In genomic region chr2:29139152-29139551, GRCh38 we compare ENCODE assay signal across 26 cellular contexts. TPM values are rescaled to one million over a fixed set of nuclear protein-coding genes. Genes with fewer than 3 reads are reported as not detected.
DNase-seq lines count a peak whose midpoint lies in the region; ATAC-seq, FAIRE-seq and TF ChIP-seq lines count a peak whose summit lies in the region.
"Had no signal": no experiment of that assay in that cellular context is flagged by ENCODE, and none has a peak within 500 bp of the region (broad histone marks: within the 10 kb centered on the region; RNA-seq: fewer than 3 reads in every experiment).

No MANE protein-coding gene starts in this region.

- no peak overlapping the region for H3K4me3 Mint-ChIP-seq in activated T-helper 17 cell treated with anti-CD3 and anti-CD28 coated beads, Interleukin-2, amount 50 U/mL, for 72 hours
- H3K4me3 Mint-ChIP-seq: H9; stimulated activated naive CD8-positive, alpha-beta T cell treated with anti-CD3 and anti-CD28 coated beads, Interleukin-15, amount 100 ng/mL, for 72 hours had no signal

- no peak for TF ChIP-seq POLR2A in H54 (IDR thresholded peaks at IDR 0.05; ENCODE audit: low read depth, low read length)

- peak overlapping the region; percentile 44 for H3K27ac Mint-ChIP-seq in activated T-helper 17 cell treated with anti-CD3 and anti-CD28 coated beads, Interleukin-2, amount 50 U/mL, for 72 hours
- H3K27ac Mint-ChIP-seq: H9 had no signal

- peak; percentile 36 for FAIRE-seq in H54 (lab: Jason Lieb, UNC)
- FAIRE-seq: GM12878, RCC 7860, urothelium cell line had no signal

- peaks cover 40% of the 10 kb centered on the region for H3K79me2 ChIP-seq in ACC112 (ENCODE audit: control insufficient read depth, insufficient read depth, low read length, unreplicated experiment)

- H3K4me3 ChIP-seq in ACC112 (ENCODE audit: low read depth, low read length), result peak overlapping the region; percentile 64
- H3K4me3 ChIP-seq: A549, body of pancreas, GM12878, left lung had no signal

- ATAC-seq in activated T-helper 17 cell treated with anti-CD3 and anti-CD28 coated beads, Interleukin-2, amount 50 U/mL, for 72 hours (replicated peaks), result no peak
- ATAC-seq in GM21723 (IDR thresholded peaks at IDR 0.05; ENCODE audit: unreplicated experiment), result no peak
- no peak for ATAC-seq in HG03460 (IDR thresholded peaks at IDR 0.05; ENCODE audit: unreplicated experiment)
- ATAC-seq: A549; body of pancreas; GM12878; left lung; stimulated activated naive CD8-positive, alpha-beta T cell treated with anti-CD3 and anti-CD28 coated beads, Interleukin-15, amount 100 ng/mL, for 72 hours had no signal

- peaks cover 87% of the 10 kb centered on the region for H3K36me3 Mint-ChIP-seq in activated T-helper 17 cell treated with anti-CD3 and anti-CD28 coated beads, Interleukin-2, amount 50 U/mL, for 72 hours (ENCODE audit: low read depth)

- no peaks in the 10 kb centered on the region for H3K27me3 Mint-ChIP-seq in activated T-helper 17 cell treated with anti-CD3 and anti-CD28 coated beads, Interleukin-2, amount 50 U/mL, for 72 hours
- H3K27me3 Mint-ChIP-seq: CD4-positive, alpha-beta memory T cell; stimulated activated naive CD8-positive, alpha-beta T cell treated with anti-CD3 and anti-CD28 coated beads, Interleukin-15, amount 100 ng/mL, for 72 hours had no signal

- DNase-seq in H54 (ENCODE audit: insufficient read length, low spot score), result no peak
- peak; percentile 34 for DNase-seq in fibroblast of peridontal ligament (ENCODE audit: extremely low read depth)
- DNase-seq in activated CD4-positive, CD25-positive, alpha-beta regulatory T cell (lab: John Stamatoyannopoulos, UW), result no peak
- DNase-seq in NCI-H1694 treated with DMSO at 0.1 percent for 48 hours (lab: John Stamatoyannopoulos, UW), result no peak
- DNase-seq: activated CD4-positive, alpha-beta T cell treated with anti-CD3 and anti-CD28 coated beads for 48 hours; activated T-cell treated with anti-CD3 and anti-CD28 coated beads, Interleukin-2, amount 50 U/mL, for 48 hours; body of pancreas; CD4-positive, alpha-beta memory T cell; H9; islet precursor cell; left lung; MV-4-11; NCI-H1436; NCI-H226; NCI-H69; stimulated activated CD4-positive, alpha-beta T cell treated with anti-CD3 and anti-CD28 coated beads, Interleukin-1b, Interleukin-23, amount 100 ng/mL, for 48 hours; stimulated activated naive CD8-positive, alpha-beta T cell treated with anti-CD3 and anti-CD28 coated beads, Interleukin-15, amount 100 ng/mL, for 72 hours had no signal

- peaks cover 8% of the 10 kb centered on the region for H3K4me1 ChIP-seq in ACC112 (ENCODE audit: control insufficient read depth, insufficient read depth, low read length, unreplicated experiment)
- H3K4me1 ChIP-seq: body of pancreas, left lung had no signal

- no peaks in the 10 kb centered on the region for H3K27me3 ChIP-seq in ACC112 (ENCODE audit: insufficient read depth, low read length)
- H3K27me3 ChIP-seq: body of pancreas, left lung had no signal

- H3K27ac ChIP-seq in ACC112 (ENCODE audit: low read depth, low read length), result peak overlapping the region; percentile 84
- H3K27ac ChIP-seq: A549, body of pancreas, left lung, VCaP had no signal

- H2AFZ ChIP-seq in ACC112 (ENCODE audit: low read length, unreplicated experiment), result peak overlapping the region; percentile 46

- peaks cover 70% of the 10 kb centered on the region for H3K36me3 ChIP-seq in ACC112 (ENCODE audit: insufficient read depth, low read length)

- H3K9me3 Mint-ChIP-seq in activated T-helper 17 cell treated with anti-CD3 and anti-CD28 coated beads, Interleukin-2, amount 50 U/mL, for 72 hours, result no peaks in the 10 kb centered on the region

- peaks cover 19% of the 10 kb centered on the region for H3K4me1 Mint-ChIP-seq in activated T-helper 17 cell treated with anti-CD3 and anti-CD28 coated beads, Interleukin-2, amount 50 U/mL, for 72 hours
- H3K4me1 Mint-ChIP-seq: H9 had no signal

RNA-seq across cellular contexts. Expression of gene CLIP4, which starts 23.9 kb away (rescaled TPM):
- total RNA-seq in activated T-helper 17 cell treated with anti-CD3 and anti-CD28 coated beads, Interleukin-2, amount 50 U/mL, for 72 hours, result 10 to 100 TPM; 23.3 to 24.5 TPM
